ENCODE assay signal across 8 cellular contexts in the genomic region with DNA sequence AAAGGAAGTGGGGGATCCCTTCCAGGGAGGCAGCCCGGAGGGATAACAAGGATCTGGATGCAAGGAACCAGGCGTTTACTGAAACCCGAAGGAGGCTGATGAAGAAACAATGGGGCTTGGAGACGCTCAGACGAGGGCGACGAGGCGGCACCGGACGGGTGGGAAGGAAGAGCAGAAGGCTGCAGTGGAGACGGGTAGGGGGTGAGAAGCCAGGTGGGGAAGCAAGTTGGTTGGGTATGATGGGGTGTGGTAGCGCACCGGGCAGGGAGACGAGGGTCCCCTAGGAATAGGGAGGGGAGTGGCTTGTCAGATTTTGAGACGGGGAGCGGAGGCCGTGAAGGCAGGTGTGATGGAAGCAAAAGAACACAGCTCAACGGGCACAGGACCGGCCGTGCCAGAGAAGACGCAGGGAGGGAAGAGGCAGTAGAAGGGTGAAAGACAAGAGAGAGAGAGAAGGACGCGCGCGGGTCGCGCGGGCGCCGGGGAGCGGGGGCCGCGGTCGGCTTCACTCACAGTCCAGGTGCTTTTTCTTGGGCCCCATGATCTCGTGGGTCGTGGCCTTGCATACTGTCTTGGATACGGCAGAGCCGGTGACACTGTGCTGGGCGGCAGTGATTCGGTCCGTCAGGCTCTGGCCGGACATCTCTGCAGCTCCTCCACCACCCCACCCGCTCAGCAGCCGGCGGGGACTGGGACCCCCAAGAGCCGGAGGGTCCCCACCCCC. TPM values are rescaled to one million over a fixed set of nuclear protein-coding genes. Genes with fewer than 3 reads are reported as not detected.
DNase-seq lines count a peak whose midpoint lies in the region; ATAC-seq and TF ChIP-seq lines count a peak whose summit lies in the region.

No MANE protein-coding gene starts in this region.

- peaks cover 46% of the 10 kb centered on the region for H4K20me1 ChIP-seq in SK-N-SH (ENCODE audit: insufficient read depth)

- TF ChIP-seq RAD21 in SK-N-SH (IDR thresholded peaks at IDR 0.05; ENCODE audit: low read length), result no peak

- POLR2A ChIA-PET in SK-N-SH (lab: Yijun Ruan, JAX), result interaction anchor here (1.0 to 1.5 kb wide), 3 partner anchors 9 to 177 kb away, joined by 3 to 5 read pairs (median 3); no protein-coding TSS in a partner anchor

- no peaks in the 10 kb centered on the region for H3K27me3 ChIP-seq in SK-N-SH (ENCODE audit: insufficient read depth)

- peaks cover 39% of the 10 kb centered on the region for H3K4me1 Mint-ChIP-seq in CD14-positive monocyte

- peak overlapping the region; percentile 99 to 100 for H3K4me3 Mint-ChIP-seq in CD14-positive monocyte

- no peaks in the 10 kb centered on the region for H3K9me2 ChIP-seq in SK-N-SH

- DNase-seq in CD14-positive monocyte (ENCODE audit: low spot score) (no peak), GM19238 (ENCODE audit: insufficient read length, low spot score) (peak; percentile 15), SK-N-SH (peak; percentile 42), hypothalamus (lab: John Stamatoyannopoulos, UW) (peak in 37 of 51 donors; percentile 20 to 86 (median 49)), retinal pigment epithelial cell (ENCODE audit: low read depth) (no peak), NCI-H1694 (lab: John Stamatoyannopoulos, UW) (no peak)

- H3K4me1 ChIP-seq in SK-N-SH (ENCODE audit: control insufficient read depth in 1 of 2, insufficient read depth in 2 of 2, low read depth in 1 of 2, low read length in 1 of 2), result peaks cover 14 to 28% of the 10 kb centered on the region in 2 experiments

- TF ChIP-seq EP300 in SK-N-SH (IDR thresholded peaks at IDR 0.05; ENCODE audit: borderline replicate concordance in 1 of 2, low read depth in 1 of 2, low read length in 1 of 2), result no peak

- H3K4me2 ChIP-seq in SK-N-SH, result peak overlapping the region; percentile 69

- peak overlapping the region; percentile 96 to 100 (median 99) for H3K27ac Mint-ChIP-seq in CD14-positive monocyte

- H3K4me3 ChIP-seq in SK-N-SH (ENCODE audit: low read depth in 2 of 2, low read length in 1 of 2), result peak overlapping the region; percentile 84 to 94
- H3K4me3 ChIP-seq in retinal pigment epithelial cell (ENCODE audit: low read length), result peak overlapping the region; percentile 86

- no peaks in the 10 kb centered on the region for H3K9me3 ChIP-seq in SK-N-SH

- peak overlapping the region; percentile 92 for H3K9ac ChIP-seq in SK-N-SH

- H3K79me2 ChIP-seq in SK-N-SH (ENCODE audit: insufficient read depth), result peaks cover 56% of the 10 kb centered on the region

- TF ChIP-seq CTCF in CD14-positive monocyte (IDR thresholded peaks at IDR 0.05), result no peak
- TF ChIP-seq CTCF in SK-N-SH (IDR thresholded peaks at IDR 0.05), result no peak
- no peak for TF ChIP-seq CTCF in retinal pigment epithelial cell (conservative IDR thresholded peaks at IDR 0.05; ENCODE audit: low read depth, low read length)

- peak; percentile 6 for ATAC-seq in HG03378 (IDR thresholded peaks at IDR 0.05; ENCODE audit: unreplicated experiment)

- H3K36me3 Mint-ChIP-seq in CD14-positive monocyte, result peaks cover 6 to 12% of the 10 kb centered on the region in 2 donors

- peak overlapping the region; percentile 87 to 99 for H3K27ac ChIP-seq in SK-N-SH (ENCODE audit: low read depth in 2 of 2, low read length in 1 of 2)
- H3K27ac ChIP-seq in angular gyrus (ENCODE audit: low read depth, low read length), result peak overlapping the region; percentile 91

- CTCF ChIA-PET in SK-N-SH (lab: Yijun Ruan, JAX), result interaction anchor here (0.8 to 2.7 kb wide), 4 partner anchors 22 to 125 kb away, joined by 3 to 22 read pairs (median 6); no protein-coding TSS in a partner anchor

- no peaks in the 10 kb centered on the region for H3K36me3 ChIP-seq in SK-N-SH (replicated peaks in 1 of 2; ENCODE audit: control insufficient read depth in 1 of 2, insufficient read depth in 2 of 2, low read length in 1 of 2)

- H3K9me3 Mint-ChIP-seq in CD14-positive monocyte, result peaks cover 0 to 5% (median 2%) of the 10 kb centered on the region in 7 donors

- H3K27me3 Mint-ChIP-seq in CD14-positive monocyte (ENCODE audit: low read depth in 3 of 3), result peaks cover 0 to 3% (median 0%) of the 10 kb centered on the region in 3 donors

- peaks cover 27% of the 10 kb centered on the region for H3F3A ChIP-seq in SK-N-SH (replicated peaks; ENCODE audit: insufficient read depth)

- no peak overlapping the region for H2AFZ ChIP-seq in SK-N-SH (ENCODE audit: low read depth)

- WGBS in SK-N-SH (ENCODE audit: low lambda C conversion rate), result under 1% methylated on average over 36 of the region's 46 CpGs

- intact Hi-C loops in CD14-positive monocyte (cut with micrococcal nuclease), result loop anchor here (2.0 to 5.0 kb wide), 3 partner anchors 21 to 134 kb away; no protein-coding TSS in a partner anchor

TF ChIP-seq in SK-N-SH, 30 proteins besides CTCF, POLR2A, EP300 and RAD21:
- TF ChIP-seq GATA2 (CRISPR knock-in tag; IDR thresholded peaks at IDR 0.05) (no peak), TAF1 (IDR thresholded peaks at IDR 0.05; ENCODE audit: borderline replicate concordance, low read depth, low read length) (no peak), FOXM1 (IDR thresholded peaks at IDR 0.05; ENCODE audit: low read depth) (no peak), GABPA (IDR thresholded peaks at IDR 0.05; ENCODE audit: low read depth) (no peak), TEAD4 (IDR thresholded peaks at IDR 0.05; ENCODE audit: borderline replicate concordance, insufficient read depth) (no peak), TCF12 (IDR thresholded peaks at IDR 0.05) (no peak), FOSL2 (IDR thresholded peaks at IDR 0.05; ENCODE audit: borderline replicate concordance, low read depth) (no peak), EZH2phosphoT487 (IDR thresholded peaks at IDR 0.05; ENCODE audit: borderline replicate concordance, low read depth) (no peak), USF1 (IDR thresholded peaks at IDR 0.05; ENCODE audit: borderline replicate concordance, low read depth) (no peak), RXRA (IDR thresholded peaks at IDR 0.05; ENCODE audit: borderline replicate concordance, low read depth) (no peak), MEF2A (IDR thresholded peaks at IDR 0.05; ENCODE audit: borderline replicate concordance, low read depth) (no peak), RFX5 (IDR thresholded peaks at IDR 0.05; ENCODE audit: low read length) (no peak), SIN3A (IDR thresholded peaks at IDR 0.05; ENCODE audit: borderline replicate concordance, low read depth, low read length) (no peak), MXI1 (IDR thresholded peaks at IDR 0.05; ENCODE audit: low read depth, low read length) (no peak), NFIC (IDR thresholded peaks at IDR 0.05; ENCODE audit: borderline replicate concordance) (no peak), NRF1 (IDR thresholded peaks at IDR 0.05; ENCODE audit: low read depth, low read length) (no peak)
- TF ChIP-seq, protein P1, sequence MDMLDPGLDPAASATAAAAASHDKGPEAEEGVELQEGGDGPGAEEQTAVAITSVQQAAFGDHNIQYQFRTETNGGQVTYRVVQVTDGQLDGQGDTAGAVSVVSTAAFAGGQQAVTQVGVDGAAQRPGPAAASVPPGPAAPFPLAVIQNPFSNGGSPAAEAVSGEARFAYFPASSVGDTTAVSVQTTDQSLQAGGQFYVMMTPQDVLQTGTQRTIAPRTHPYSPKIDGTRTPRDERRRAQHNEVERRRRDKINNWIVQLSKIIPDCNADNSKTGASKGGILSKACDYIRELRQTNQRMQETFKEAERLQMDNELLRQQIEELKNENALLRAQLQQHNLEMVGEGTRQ (IDR thresholded peaks at IDR 0.05; ENCODE audit: borderline replicate concordance, low read depth, low read length), result no peak
- TF ChIP-seq, protein P2, sequence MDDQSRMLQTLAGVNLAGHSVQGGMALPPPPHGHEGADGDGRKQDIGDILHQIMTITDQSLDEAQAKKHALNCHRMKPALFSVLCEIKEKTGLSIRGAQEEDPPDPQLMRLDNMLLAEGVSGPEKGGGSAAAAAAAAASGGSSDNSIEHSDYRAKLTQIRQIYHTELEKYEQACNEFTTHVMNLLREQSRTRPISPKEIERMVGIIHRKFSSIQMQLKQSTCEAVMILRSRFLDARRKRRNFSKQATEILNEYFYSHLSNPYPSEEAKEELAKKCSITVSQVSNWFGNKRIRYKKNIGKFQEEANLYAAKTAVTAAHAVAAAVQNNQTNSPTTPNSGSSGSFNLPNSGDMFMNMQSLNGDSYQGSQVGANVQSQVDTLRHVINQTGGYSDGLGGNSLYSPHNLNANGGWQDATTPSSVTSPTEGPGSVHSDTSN (IDR thresholded peaks at IDR 0.05), result no peak
- TF ChIP-seq, protein P3, sequence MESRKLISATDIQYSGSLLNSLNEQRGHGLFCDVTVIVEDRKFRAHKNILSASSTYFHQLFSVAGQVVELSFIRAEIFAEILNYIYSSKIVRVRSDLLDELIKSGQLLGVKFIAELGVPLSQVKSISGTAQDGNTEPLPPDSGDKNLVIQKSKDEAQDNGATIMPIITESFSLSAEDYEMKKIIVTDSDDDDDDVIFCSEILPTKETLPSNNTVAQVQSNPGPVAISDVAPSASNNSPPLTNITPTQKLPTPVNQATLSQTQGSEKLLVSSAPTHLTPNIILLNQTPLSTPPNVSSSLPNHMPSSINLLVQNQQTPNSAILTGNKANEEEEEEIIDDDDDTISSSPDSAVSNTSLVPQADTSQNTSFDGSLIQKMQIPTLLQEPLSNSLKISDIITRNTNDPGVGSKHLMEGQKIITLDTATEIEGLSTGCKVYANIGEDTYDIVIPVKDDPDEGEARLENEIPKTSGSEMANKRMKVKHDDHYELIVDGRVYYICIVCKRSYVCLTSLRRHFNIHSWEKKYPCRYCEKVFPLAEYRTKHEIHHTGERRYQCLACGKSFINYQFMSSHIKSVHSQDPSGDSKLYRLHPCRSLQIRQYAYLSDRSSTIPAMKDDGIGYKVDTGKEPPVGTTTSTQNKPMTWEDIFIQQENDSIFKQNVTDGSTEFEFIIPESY (IDR thresholded peaks at IDR 0.05; ENCODE audit: borderline replicate concordance, low read depth), result no peak

RNA-seq across cellular contexts. Expression of gene PICALM, which starts 0.6 kb away (rescaled TPM):
- polyA plus RNA-seq in CD14-positive monocyte (10 to 100 TPM; 62.4 to 81.0 TPM), SK-N-SH (2012; rRNA removed) (103 and 147 TPM in 2 replicates)
- polyA plus RNA-seq in SK-N-SH (2012; cell fraction: cytosol; rRNA removed), result 115 and 124 TPM in 2 replicates
- polyA plus RNA-seq in SK-N-SH (2012; cell fraction: nucleus; rRNA removed), result 63.0 and 149 TPM in 2 replicates

Comparison
In these comparisons a context has a peak if more than half of its experiments do, and no peak if none do; other contexts are left out.
1. DNase-seq: peak in GM19238 (single experiment), SK-N-SH (single experiment) and hypothalamus (37 of 51); none in CD14-positive monocyte (single experiment), retinal pigment epithelial cell (single experiment) and NCI-H1694 (single experiment).